Comparison of ENCODE assay signal across 8 cellular contexts in genomic region chr16:15949210-15950166, GRCh38. TPM values are rescaled to one million over a fixed set of nuclear protein-coding genes. Genes with fewer than 3 reads are reported as not detected.
DNase-seq lines count a peak whose midpoint lies in the region; ATAC-seq lines count a peak whose summit lies in the region.

Gene ABCC1 (plus strand): TSS chr16:15949616. CDS start chr16:15949752, 136 bp downstream.

- no peaks in the 10 kb centered on the region for H3K9me3 ChIP-seq in SK-N-MC (ENCODE audit: low read depth, low read length)

- peak; percentile 15 to 40 for DNase-seq in NCI-H524 (lab: John Stamatoyannopoulos, UW)
- no peak for DNase-seq in NCI-H524 treated with DMSO at 0.1 percent for 48 hours (lab: John Stamatoyannopoulos, UW)
- DNase-seq in SK-N-MC (ENCODE audit: low read depth, low spot score): no peak
- peak; percentile 48 for DNase-seq in left cardiac atrium
- DNase-seq in renal cortical epithelial cell (ENCODE audit: low read depth): no peak
- DNase-seq in GF-D8 (lab: John Stamatoyannopoulos, UW): no peak

- H3K27ac ChIP-seq in SK-N-MC: no peak within 1 kb of the TSS

- H3K27ac Mint-ChIP-seq in activated naive CD8-positive, alpha-beta T cell: peak within 1 kb of the TSS; percentile 100

- peaks cover 3% of the 10 kb centered on the region for H3K36me3 Mint-ChIP-seq in activated naive CD8-positive, alpha-beta T cell

- peaks cover 45% of the 10 kb centered on the region for H3K4me1 Mint-ChIP-seq in activated naive CD8-positive, alpha-beta T cell (ENCODE audit: low read depth)

- H3K4me3 Mint-ChIP-seq in activated naive CD8-positive, alpha-beta T cell: peak within 1 kb of the TSS; percentile 99

- H3K9me3 Mint-ChIP-seq in activated naive CD8-positive, alpha-beta T cell (ENCODE audit: low read depth): no peaks in the 10 kb centered on the region

- H3K36me3 ChIP-seq in SK-N-MC (ENCODE audit: insufficient read depth, low read length): no peaks in the 10 kb centered on the region

- peak within 1 kb of the TSS; percentile 92 for H3K9ac ChIP-seq in SK-N-MC (ENCODE audit: insufficient read length)

- H3K27me3 Mint-ChIP-seq in activated naive CD8-positive, alpha-beta T cell: no peaks in the 10 kb centered on the region

- peak; percentile 72 for ATAC-seq in HG03139 (IDR thresholded peaks at IDR 0.05; ENCODE audit: unreplicated experiment)
- ATAC-seq in left cardiac atrium: peak; percentile 71 to 91

- intact Hi-C loops in left cardiac atrium (cut with DNase I): loop anchor here (2.0 to 10.0 kb wide), 3 partner anchors 55 to 105 kb away; no protein-coding TSS in a partner anchor

- H3K4me3 ChIP-seq in SK-N-MC: peak within 1 kb of the TSS; percentile 86

RNA-seq across cellular contexts. Expression of gene ABCC1, which starts in this region (rescaled TPM):
- total RNA-seq in left cardiac atrium (10 to 100 TPM; 16.2 to 20.9 TPM), renal cortical epithelial cell (20.5 and 96.8 TPM in 2 replicates)

Comparison
In these comparisons a context has a peak if more than half of its experiments do, and no peak if none do; other contexts are left out.
1. DNase-seq: peak in NCI-H524 (2 of 2) and left cardiac atrium (single experiment); none in NCI-H524 treated with DMSO at 0.1 percent for 48 hours (single experiment), SK-N-MC (single experiment), renal cortical epithelial cell (single experiment) and GF-D8 (single experiment).